8 cellular contexts compared by ENCODE assay signal in genomic region chr1:109040627-109041613, GRCh38. TPM values are rescaled to one million over a fixed set of nuclear protein-coding genes. Genes with fewer than 3 reads are reported as not detected.
DNase-seq lines count a peak whose midpoint lies in the region; ATAC-seq and TF ChIP-seq lines count a peak whose summit lies in the region.

No MANE protein-coding gene starts in this region.

- no peak for TF ChIP-seq CTCF in CD8-positive, alpha-beta T cell (IDR thresholded peaks at IDR 0.05)
- no peak for TF ChIP-seq CTCF in left lung (IDR thresholded peaks at IDR 0.05)

- no peaks in the 10 kb centered on the region for H3K9me3 ChIP-seq in CD8-positive, alpha-beta T cell (ENCODE audit: low read length)
- H3K9me3 ChIP-seq in left lung: no peaks in the 10 kb centered on the region

- peaks cover 2% of the 10 kb centered on the region for H3K36me3 Mint-ChIP-seq in CD8-positive, alpha-beta T cell
- H3K36me3 Mint-ChIP-seq in dendritic cell treated with granulocyte-macrophage colony-stimulating factor and Interleukin-4, amounts not matched to agents 40 ng/mL and 50 ng/mL, for 4 days (ENCODE audit: low read depth): peaks cover 13% of the 10 kb centered on the region

- peak overlapping the region; percentile 92 for H3K27ac Mint-ChIP-seq in CD8-positive, alpha-beta T cell
- peak overlapping the region; percentile 93 for H3K27ac Mint-ChIP-seq in dendritic cell treated with granulocyte-macrophage colony-stimulating factor and Interleukin-4, amounts not matched to agents 40 ng/mL and 50 ng/mL, for 4 days

- H3K27me3 Mint-ChIP-seq in CD8-positive, alpha-beta T cell (ENCODE audit: low read depth): no peaks in the 10 kb centered on the region
- H3K27me3 Mint-ChIP-seq in dendritic cell treated with granulocyte-macrophage colony-stimulating factor and Interleukin-4, amounts not matched to agents 40 ng/mL and 50 ng/mL, for 4 days: peaks cover 3% of the 10 kb centered on the region

- intact Hi-C loops in CD8-positive, alpha-beta T cell (cut with DNase I, micrococcal nuclease): loop anchor here (1.0 to 5.0 kb wide), 6 partner anchors 60 to 839 kb away; partner anchors contain the start of genes STXBP3 (in 2 of the 2), SARS1 (in 1 of the 2) and SLC25A24 (in 1 of the 2)
- intact Hi-C loops in dendritic cell treated with granulocyte-macrophage colony-stimulating factor and Interleukin-4, amounts not matched to agents 40 ng/mL and 50 ng/mL, for 4 days (cut with micrococcal nuclease): loop anchor here (5.0 kb wide), 1 partner anchor 36 kb away; the partner anchor contains the start of gene TAF13
- intact Hi-C loops in left lung (cut with DNase I): no loop called here

- CTCF ChIA-PET in CD8-positive, alpha-beta T cell (lab: Charles Lee): no interaction called here

- H3K4me3 ChIP-seq in CD8-positive, alpha-beta T cell (ENCODE audit: low read depth, low read length): peak overlapping the region; percentile 99
- H3K4me3 ChIP-seq in left lung: peak overlapping the region; percentile 70 to 78

- peaks cover 10% of the 10 kb centered on the region for H3K4me1 ChIP-seq in CD8-positive, alpha-beta T cell (ENCODE audit: insufficient read depth, low read length)
- peaks cover 7 to 16% of the 10 kb centered on the region in 2 donors for H3K4me1 ChIP-seq in left lung

- ATAC-seq in CD8-positive, alpha-beta T cell: peak; percentile 7
- ATAC-seq in GM19395 (IDR thresholded peaks at IDR 0.05; ENCODE audit: unreplicated experiment) (peak; percentile 45), HG03457 (IDR thresholded peaks at IDR 0.05; ENCODE audit: unreplicated experiment) (peak; percentile 8), left lung (peak; percentile 42)

- peak overlapping the region; percentile 94 for H3K27ac ChIP-seq in CD8-positive, alpha-beta T cell (ENCODE audit: low read depth, low read length)
- H3K27ac ChIP-seq in left lung: peak overlapping the region; percentile 68 to 88

- peak in 4 of 7 experiments; percentile 5 to 33 (median 20) for DNase-seq in CD8-positive, alpha-beta T cell
- DNase-seq in T-helper 1 cell (peak in 3 of 5 donors; percentile 14 to 30 (median 24)), left lung (peak; percentile 42 to 87), T1000 (lab: John Stamatoyannopoulos, UW) (no peak)
- peak; percentile 18 for DNase-seq in stimulated activated CD4-positive, alpha-beta T cell treated with anti-CD3 and anti-CD28 coated beads, Interleukin-4, amount 100 ng/mL, for 24 hours

- peak overlapping the region; percentile 93 for H3K4me3 Mint-ChIP-seq in CD8-positive, alpha-beta T cell
- peak overlapping the region; percentile 98 for H3K4me3 Mint-ChIP-seq in dendritic cell treated with granulocyte-macrophage colony-stimulating factor and Interleukin-4, amounts not matched to agents 40 ng/mL and 50 ng/mL, for 4 days

- H3K4me1 Mint-ChIP-seq in CD8-positive, alpha-beta T cell (ENCODE audit: low read depth): peaks cover 16% of the 10 kb centered on the region
- H3K4me1 Mint-ChIP-seq in dendritic cell treated with granulocyte-macrophage colony-stimulating factor and Interleukin-4, amounts not matched to agents 40 ng/mL and 50 ng/mL, for 4 days (ENCODE audit: low read depth): peaks cover 10% of the 10 kb centered on the region

- no peaks in the 10 kb centered on the region for H3K27me3 ChIP-seq in CD8-positive, alpha-beta T cell (ENCODE audit: insufficient read depth, low read length)
- no peaks in the 10 kb centered on the region for H3K27me3 ChIP-seq in left lung

- no peaks in the 10 kb centered on the region for H3K9me3 Mint-ChIP-seq in CD8-positive, alpha-beta T cell
- H3K9me3 Mint-ChIP-seq in dendritic cell treated with granulocyte-macrophage colony-stimulating factor and Interleukin-4, amounts not matched to agents 40 ng/mL and 50 ng/mL, for 4 days: no peaks in the 10 kb centered on the region

- POLR2A ChIA-PET in CD8-positive, alpha-beta T cell (lab: Charles Lee): interaction anchor here (0.6 to 1.6 kb wide), 5 partner anchors 35 to 348 kb away, joined by 3 to 25 read pairs (median 7); partner anchors contain the start of genes CLCC1, TAF13 and TMEM167B

- H3K36me3 ChIP-seq in CD8-positive, alpha-beta T cell (ENCODE audit: insufficient read depth, low read length): no peaks in the 10 kb centered on the region
- H3K36me3 ChIP-seq in left lung: no peaks in the 10 kb centered on the region

RNA-seq across cellular contexts. Expression of gene WDR47, which starts 1.0 kb away (rescaled TPM):
- 10 to 100 TPM; 31.5 to 32.6 TPM for total RNA-seq in CD8-positive, alpha-beta T cell
- 10 to 100 TPM; 15.2 to 18.5 TPM for total RNA-seq in left lung

RNA-seq across cellular contexts. Expression of gene TAF13, which starts 34.9 kb away (rescaled TPM):
- 10 to 100 TPM; 36.2 to 40.4 TPM for total RNA-seq in CD8-positive, alpha-beta T cell
- total RNA-seq in left lung: 10 to 100 TPM; 46.9 to 66.7 TPM

RNA-seq across cellular contexts. Expression of gene TMEM167B, which starts 49.6 kb away (rescaled TPM):
- total RNA-seq in CD8-positive, alpha-beta T cell: 10 to 100 TPM; 66.3 to 68.0 TPM
- 10 to 100 TPM; 38.0 to 40.7 TPM for total RNA-seq in left lung

Comparison
In these comparisons a context has a peak if more than half of its experiments do, and no peak if none do; other contexts are left out.
1. intact Hi-C loops: an anchor here in CD8-positive, alpha-beta T cell (1.0 to 5.0 kb wide) and dendritic cell treated with granulocyte-macrophage colony-stimulating factor and Interleukin-4, amounts not matched to agents 40 ng/mL and 50 ng/mL, for 4 days (5.0 kb wide); none called in left lung.